Comparison of ENCODE assay signal across 15 cellular contexts in the genomic region with DNA sequence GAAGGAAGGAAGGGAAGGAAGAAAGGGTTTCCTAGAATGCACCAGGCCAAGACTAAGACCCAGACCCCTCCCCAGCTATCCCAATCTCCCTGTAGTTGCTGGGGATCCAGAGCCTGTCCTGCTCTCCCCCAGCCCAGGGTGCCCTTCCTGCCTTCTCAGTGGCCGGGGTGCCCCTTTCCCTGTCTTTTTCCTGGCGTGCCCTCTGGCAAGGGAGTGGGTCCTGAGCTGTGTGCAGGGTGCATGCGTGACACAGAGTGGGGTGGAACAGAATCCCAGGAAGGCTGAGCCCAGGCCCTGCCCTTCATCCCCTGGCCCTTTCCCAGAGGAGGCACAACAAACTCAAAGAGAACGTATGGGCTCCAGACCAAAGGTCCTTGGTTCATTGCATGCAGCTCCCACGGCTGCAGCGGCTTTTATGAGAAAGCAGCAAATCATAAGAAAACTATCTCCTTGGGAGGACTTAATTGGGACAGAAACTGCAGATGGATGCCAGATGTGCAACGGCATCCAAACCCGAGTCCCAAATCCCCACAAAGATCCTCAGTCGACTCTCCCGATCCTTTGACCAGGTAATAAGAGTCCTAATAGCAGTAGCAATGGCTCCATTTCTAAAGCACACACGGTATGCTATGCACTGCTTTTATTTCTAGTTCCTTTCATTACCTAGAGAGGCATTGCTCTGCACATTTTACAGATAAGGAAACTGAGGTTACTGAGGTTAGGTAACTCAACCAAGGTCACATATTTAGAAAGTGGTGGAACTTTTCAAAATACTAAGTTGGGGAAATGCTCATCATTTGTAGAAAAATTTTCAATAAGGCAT. TPM values are rescaled to one million over a fixed set of nuclear protein-coding genes. Genes with fewer than 3 reads are reported as not detected.
DNase-seq lines count a peak whose midpoint lies in the region; ATAC-seq and TF ChIP-seq lines count a peak whose summit lies in the region.
"Had no signal": no experiment of that assay in that cellular context is flagged by ENCODE, and none has a peak within 500 bp of the region (broad histone marks: within the 10 kb centered on the region; RNA-seq: fewer than 3 reads in every experiment).

No MANE protein-coding gene starts in this region.

- H3K27me3 ChIP-seq in CD4-positive, CD25-positive, alpha-beta regulatory T cell (ENCODE audit: control insufficient read depth, insufficient read depth, low read length) = no peaks in the 10 kb centered on the region
- peaks cover 0 to 33% of the 10 kb centered on the region in 2 experiments for H3K27me3 ChIP-seq in mesenchymal stem cell (ENCODE audit: control insufficient read depth in 1 of 2, insufficient read depth in 1 of 2, low read length in 2 of 2)

- H2AFZ ChIP-seq in mesenchymal stem cell (ENCODE audit: low read depth, low read length) = no peak overlapping the region

- H2BK120ac ChIP-seq in mesenchymal stem cell (ENCODE audit: low read depth, low read length) = no peak overlapping the region

- 80% methylated on average over 11 of the region's 11 CpGs for WGBS in mesenchymal stem cell

- H3K4me3 ChIP-seq in CD4-positive, CD25-positive, alpha-beta regulatory T cell (ENCODE audit: low read depth, low read length) = peak overlapping the region; percentile 65
- peak overlapping the region; percentile 17; the same call in 1 of the 2 replicates for H3K4me3 ChIP-seq in GM12864 (ENCODE audit: low read depth, low read length)
- peak overlapping the region in 1 of 2 experiments; percentile 57 for H3K4me3 ChIP-seq in mesenchymal stem cell (ENCODE audit: insufficient read depth in 1 of 2, low read depth in 1 of 2, low read length in 2 of 2)

- H3K27me3 Mint-ChIP-seq in CD4-positive, CD25-positive, alpha-beta regulatory T cell = peaks cover 12% of the 10 kb centered on the region
- H3K27me3 Mint-ChIP-seq in activated T-helper 1 cell treated with anti-CD3 and anti-CD28 coated beads, Interleukin-12 subunit alpha, Interleukin-12 subunit beta, Interleukin-2, Interleukin-4 antibody, amounts not matched to agents 30 ng/mL and 10 ng/mL and 1 ng/mL, durations not matched to agents 14 hours and 24 hours and 36 hours (ENCODE audit: insufficient read depth) = no peaks in the 10 kb centered on the region
- H3K27me3 Mint-ChIP-seq: activated naive CD4-positive, alpha-beta T cell treated with anti-CD3 and anti-CD28 coated beads, Interleukin-2, amount 50 U/mL, for 24 hours had no signal

- H4K91ac ChIP-seq in mesenchymal stem cell (ENCODE audit: low read length) = no peak overlapping the region

- no peak overlapping the region for H3K27ac ChIP-seq in CD4-positive, CD25-positive, alpha-beta regulatory T cell (ENCODE audit: insufficient read depth, low read length, poor library complexity, severe bottlenecking)
- no peak overlapping the region for H3K27ac ChIP-seq in mesenchymal stem cell (ENCODE audit: low read length, poor library complexity, severe bottlenecking)
- H3K27ac ChIP-seq: foreskin keratinocyte, WERI-Rb-1 had no signal

- no peaks in the 10 kb centered on the region for H3K36me3 ChIP-seq in CD4-positive, CD25-positive, alpha-beta regulatory T cell (ENCODE audit: control insufficient read depth, insufficient read depth, low read length)
- H3K36me3 ChIP-seq in mesenchymal stem cell (ENCODE audit: control insufficient read depth in 1 of 2, insufficient read depth in 2 of 2, low read depth in 1 of 2, low read length in 2 of 2) = no peaks in the 10 kb centered on the region
- H3K36me3 ChIP-seq: WERI-Rb-1 had no signal

- H2BK5ac ChIP-seq in mesenchymal stem cell (ENCODE audit: low read depth, low read length, poor library complexity, severe bottlenecking) = no peak overlapping the region

- no peak overlapping the region for H3K23ac ChIP-seq in mesenchymal stem cell (ENCODE audit: low read length in 2 of 2)

- no peak overlapping the region for H2AK5ac ChIP-seq in mesenchymal stem cell (ENCODE audit: low read length, severe bottlenecking)

- intact Hi-C loops in activated T-helper 1 cell treated with anti-CD3 and anti-CD28 coated beads, Interleukin-12 subunit alpha, Interleukin-12 subunit beta, Interleukin-2, Interleukin-4 antibody, amounts not matched to agents 30 ng/mL and 10 ng/mL and 1 ng/mL, durations not matched to agents 14 hours and 24 hours and 36 hours (cut with micrococcal nuclease) = loop anchor here (1.0 kb wide), 4 partner anchors 8 to 38 kb away; no protein-coding TSS in a partner anchor

- peaks cover 44% of the 10 kb centered on the region for H3K4me1 ChIP-seq in CD4-positive, CD25-positive, alpha-beta regulatory T cell (ENCODE audit: control insufficient read depth, insufficient read depth, low read length, poor library complexity, severe bottlenecking)
- peaks cover 11% of the 10 kb centered on the region for H3K4me1 ChIP-seq in mesenchymal stem cell (ENCODE audit: control insufficient read depth, insufficient read depth, low read depth, low read length)

- no peak for DNase-seq in CD4-positive, CD25-positive, alpha-beta regulatory T cell
- DNase-seq in GM12864 (ENCODE audit: low read depth) (no peak), mesenchymal stem cell (no peak), occipital lobe (lab: John Stamatoyannopoulos, UW) (no peak), Kasumi-1 (lab: John Stamatoyannopoulos, UW) (no peak), NOMO-1 treated with dmso at 0.1 percent for 144 hours (lab: John Stamatoyannopoulos, UW; ENCODE audit: unreplicated experiment) (no peak)
- DNase-seq in activated T-helper 1 cell treated with anti-CD3 and anti-CD28 coated beads, Interleukin-12 subunit alpha, Interleukin-12 subunit beta, Interleukin-2, Interleukin-4 antibody, amounts not matched to agents 30 ng/mL and 10 ng/mL and 1 ng/mL, durations not matched to agents 14 hours and 24 hours and 36 hours (ENCODE audit: low spot score) = no peak
- DNase-seq: foreskin keratinocyte, NCI-H187, NCI-H748 treated with DMSO at 0.1 percent for 48 hours, retina, SHP77, WERI-Rb-1 had no signal

- H2BK12ac ChIP-seq in mesenchymal stem cell (ENCODE audit: low read length in 2 of 2) = no peak overlapping the region

- H3K27ac Mint-ChIP-seq in CD4-positive, CD25-positive, alpha-beta regulatory T cell = no peak overlapping the region
- H3K27ac Mint-ChIP-seq in activated T-helper 1 cell treated with anti-CD3 and anti-CD28 coated beads, Interleukin-12 subunit alpha, Interleukin-12 subunit beta, Interleukin-2, Interleukin-4 antibody, amounts not matched to agents 30 ng/mL and 10 ng/mL and 1 ng/mL, durations not matched to agents 14 hours and 24 hours and 36 hours = peak overlapping the region; percentile 89
- H3K27ac Mint-ChIP-seq: activated naive CD4-positive, alpha-beta T cell treated with anti-CD3 and anti-CD28 coated beads, Interleukin-2, amount 50 U/mL, for 24 hours had no signal

- H3K4me3 Mint-ChIP-seq in CD4-positive, CD25-positive, alpha-beta regulatory T cell = peak overlapping the region; percentile 29 to 86 (median 44)
- peak overlapping the region; percentile 62 for H3K4me3 Mint-ChIP-seq in activated T-helper 1 cell treated with anti-CD3 and anti-CD28 coated beads, Interleukin-12 subunit alpha, Interleukin-12 subunit beta, Interleukin-2, Interleukin-4 antibody, amounts not matched to agents 30 ng/mL and 10 ng/mL and 1 ng/mL, durations not matched to agents 14 hours and 24 hours and 36 hours
- H3K4me3 Mint-ChIP-seq: activated naive CD4-positive, alpha-beta T cell treated with anti-CD3 and anti-CD28 coated beads, Interleukin-2, amount 50 U/mL, for 24 hours had no signal

- H3K18ac ChIP-seq in mesenchymal stem cell (ENCODE audit: low read depth in 1 of 2, low read length in 2 of 2) = no peak overlapping the region

- H3K79me1 ChIP-seq in mesenchymal stem cell (replicated peaks; ENCODE audit: low read length, poor library complexity, severe bottlenecking) = no peaks in the 10 kb centered on the region

- H3K9me3 Mint-ChIP-seq in CD4-positive, CD25-positive, alpha-beta regulatory T cell = no peaks in the 10 kb centered on the region
- no peaks in the 10 kb centered on the region for H3K9me3 Mint-ChIP-seq in activated T-helper 1 cell treated with anti-CD3 and anti-CD28 coated beads, Interleukin-12 subunit alpha, Interleukin-12 subunit beta, Interleukin-2, Interleukin-4 antibody, amounts not matched to agents 30 ng/mL and 10 ng/mL and 1 ng/mL, durations not matched to agents 14 hours and 24 hours and 36 hours
- H3K9me3 Mint-ChIP-seq: activated naive CD4-positive, alpha-beta T cell treated with anti-CD3 and anti-CD28 coated beads, Interleukin-2, amount 50 U/mL, for 24 hours had no signal

- H3K36me3 Mint-ChIP-seq in CD4-positive, CD25-positive, alpha-beta regulatory T cell = no peaks in the 10 kb centered on the region
- no peaks in the 10 kb centered on the region for H3K36me3 Mint-ChIP-seq in activated T-helper 1 cell treated with anti-CD3 and anti-CD28 coated beads, Interleukin-12 subunit alpha, Interleukin-12 subunit beta, Interleukin-2, Interleukin-4 antibody, amounts not matched to agents 30 ng/mL and 10 ng/mL and 1 ng/mL, durations not matched to agents 14 hours and 24 hours and 36 hours (ENCODE audit: low read depth)
- H3K36me3 Mint-ChIP-seq: activated naive CD4-positive, alpha-beta T cell treated with anti-CD3 and anti-CD28 coated beads, Interleukin-2, amount 50 U/mL, for 24 hours had no signal

- no peak overlapping the region for H3K4ac ChIP-seq in mesenchymal stem cell (ENCODE audit: low read depth in 1 of 2, low read length in 2 of 2)

- peak overlapping the region; percentile 40 for H3K9ac ChIP-seq in mesenchymal stem cell (ENCODE audit: low read length)

- no peak overlapping the region for H4K8ac ChIP-seq in mesenchymal stem cell (ENCODE audit: low read length)

- ATAC-seq in CD4-positive, CD25-positive, alpha-beta regulatory T cell (ENCODE audit: low read depth in 2 of 2) = peak; percentile 18 to 35
- ATAC-seq: foreskin keratinocyte had no signal

- no peak overlapping the region for H2BK15ac ChIP-seq in mesenchymal stem cell (ENCODE audit: low read depth, poor library complexity, severe bottlenecking)

- no peaks in the 10 kb centered on the region for H3K9me3 ChIP-seq in CD4-positive, CD25-positive, alpha-beta regulatory T cell (ENCODE audit: control insufficient read depth in 2 of 2, low read length in 2 of 2)
- no peaks in the 10 kb centered on the region for H3K9me3 ChIP-seq in mesenchymal stem cell (ENCODE audit: control insufficient read depth, low read length)

- no peak overlapping the region for H3K4me2 ChIP-seq in mesenchymal stem cell (ENCODE audit: low read length, poor library complexity, severe bottlenecking)

- H3K4me1 Mint-ChIP-seq in CD4-positive, CD25-positive, alpha-beta regulatory T cell = peaks cover 14 to 47% (median 28%) of the 10 kb centered on the region in 4 donors
- peaks cover 77% of the 10 kb centered on the region for H3K4me1 Mint-ChIP-seq in activated T-helper 1 cell treated with anti-CD3 and anti-CD28 coated beads, Interleukin-12 subunit alpha, Interleukin-12 subunit beta, Interleukin-2, Interleukin-4 antibody, amounts not matched to agents 30 ng/mL and 10 ng/mL and 1 ng/mL, durations not matched to agents 14 hours and 24 hours and 36 hours (ENCODE audit: low read depth)

- H3K14ac ChIP-seq in mesenchymal stem cell (ENCODE audit: low read length in 2 of 2) = no peak overlapping the region

- no peak for TF ChIP-seq CTCF in GM12864 (IDR thresholded peaks at IDR 0.05; ENCODE audit: low read depth, low read length, missing control alignments)

RNA-seq across cellular contexts. Expression of gene ARID5A, which starts 12.7 kb away (rescaled TPM):
- total RNA-seq in CD4-positive, CD25-positive, alpha-beta regulatory T cell = 180 TPM
- 10 to 100 TPM; 63.5 to 85.6 (median 73.6) TPM for polyA plus RNA-seq in CD4-positive, CD25-positive, alpha-beta regulatory T cell
- 233 and 240 TPM in 2 replicates for total RNA-seq in activated T-helper 1 cell treated with anti-CD3 and anti-CD28 coated beads, Interleukin-12 subunit alpha, Interleukin-12 subunit beta, Interleukin-2, Interleukin-4 antibody, amounts not matched to agents 30 ng/mL and 10 ng/mL and 1 ng/mL, durations not matched to agents 14 hours and 24 hours and 36 hours
- polyA plus RNA-seq in mesenchymal stem cell (2013, experiment 1 of 2) = 4.0 TPM
- 3.9 TPM for polyA plus RNA-seq in mesenchymal stem cell (2013, experiment 2 of 2)
- total RNA-seq in occipital lobe = 1.2 TPM

RNA-seq across cellular contexts. Expression of gene NEURL3, which starts 18.7 kb away (rescaled TPM):
- not detected for total RNA-seq in CD4-positive, CD25-positive, alpha-beta regulatory T cell
- polyA plus RNA-seq in CD4-positive, CD25-positive, alpha-beta regulatory T cell = under 1 TPM in 1 of 4 donors, not detected in 3; 0.18 TPM
- 0.54 and 0.75 TPM in 2 replicates for total RNA-seq in activated T-helper 1 cell treated with anti-CD3 and anti-CD28 coated beads, Interleukin-12 subunit alpha, Interleukin-12 subunit beta, Interleukin-2, Interleukin-4 antibody, amounts not matched to agents 30 ng/mL and 10 ng/mL and 1 ng/mL, durations not matched to agents 14 hours and 24 hours and 36 hours
- polyA plus RNA-seq in mesenchymal stem cell (2013, experiment 1 of 2) = not detected
- not detected for polyA plus RNA-seq in mesenchymal stem cell (2013, experiment 2 of 2)
- total RNA-seq in occipital lobe = 0.16 TPM
- total RNA-seq: chondrocyte, foreskin keratinocyte had no signal
- polyA plus RNA-seq: foreskin keratinocyte had no signal

Comparison
In these comparisons a context has a peak if more than half of its experiments do, and no peak if none do; other contexts are left out.
1. RNA of gene ARID5A, which starts 12.7 kb away (total RNA-seq): 233 to 240 TPM in activated T-helper 1 cell treated with anti-CD3 and anti-CD28 coated beads, Interleukin-12 subunit alpha, Interleukin-12 subunit beta, Interleukin-2, Interleukin-4 antibody, amounts not matched to agents 30 ng/mL and 10 ng/mL and 1 ng/mL, durations not matched to agents 14 hours and 24 hours and 36 hours and 180 TPM in CD4-positive, CD25-positive, alpha-beta regulatory T cell (single experiment); 1.2 TPM in occipital lobe (single experiment); every median in the first group is over 10 times any median in the second.